10 cellular contexts compared by ENCODE assay signal in genomic region chr19:35846038-35846668, GRCh38. TPM values are rescaled to one million over a fixed set of nuclear protein-coding genes. Genes with fewer than 3 reads are reported as not detected.
DNase-seq lines count a peak whose midpoint lies in the region; ATAC-seq and TF ChIP-seq lines count a peak whose summit lies in the region.
"Had no signal": no experiment of that assay in that cellular context is flagged by ENCODE, and none has a peak within 500 bp of the region (broad histone marks: within the 10 kb centered on the region; RNA-seq: fewer than 3 reads in every experiment).

No MANE protein-coding gene starts in this region.

- peak overlapping the region; percentile 50 for H3K4me3 Mint-ChIP-seq in stimulated activated effector memory CD8-positive, alpha-beta T cell treated with anti-CD3 and anti-CD28 coated beads, Interleukin-12 subunit alpha, Interleukin-12 subunit beta, amount 100 ng/mL, for 72 hours

- no peak overlapping the region for H3K27ac Mint-ChIP-seq in stimulated activated effector memory CD8-positive, alpha-beta T cell treated with anti-CD3 and anti-CD28 coated beads, Interleukin-12 subunit alpha, Interleukin-12 subunit beta, amount 100 ng/mL, for 72 hours

- H3K27me3 ChIP-seq in Peyer's patch (peaks cover 0 to 19% of the 10 kb centered on the region in 2 donors), foreskin keratinocyte (peaks cover 42% of the 10 kb centered on the region)

- TF ChIP-seq CTCF in Peyer's patch (IDR thresholded peaks at IDR 0.05), result no peak
- TF ChIP-seq CTCF in foreskin keratinocyte (conservative IDR thresholded peaks at IDR 0.05), result peak; percentile 24
- no peak for TF ChIP-seq CTCF in GM20000 (IDR thresholded peaks at IDR 0.05; ENCODE audit: extremely low read depth, missing control alignments)

- peaks cover 5% of the 10 kb centered on the region for H3K9me3 Mint-ChIP-seq in stimulated activated effector memory CD8-positive, alpha-beta T cell treated with anti-CD3 and anti-CD28 coated beads, Interleukin-12 subunit alpha, Interleukin-12 subunit beta, amount 100 ng/mL, for 72 hours

- no peak for TF ChIP-seq POLR2A in Peyer's patch (IDR thresholded peaks at IDR 0.05)

- H3K9me3 ChIP-seq in Peyer's patch, result no peaks in the 10 kb centered on the region
- H3K9me3 ChIP-seq: right lobe of liver had no signal

- H3K4me1 Mint-ChIP-seq in stimulated activated effector memory CD8-positive, alpha-beta T cell treated with anti-CD3 and anti-CD28 coated beads, Interleukin-12 subunit alpha, Interleukin-12 subunit beta, amount 100 ng/mL, for 72 hours, result peaks cover 23% of the 10 kb centered on the region

- H3K4me1 ChIP-seq in Peyer's patch, result peaks cover 0 to 19% (median 7%) of the 10 kb centered on the region in 4 donors
- H3K4me1 ChIP-seq in foreskin keratinocyte, result no peaks in the 10 kb centered on the region
- H3K4me1 ChIP-seq: right lobe of liver had no signal

- no peaks in the 10 kb centered on the region for H3K36me3 Mint-ChIP-seq in stimulated activated effector memory CD8-positive, alpha-beta T cell treated with anti-CD3 and anti-CD28 coated beads, Interleukin-12 subunit alpha, Interleukin-12 subunit beta, amount 100 ng/mL, for 72 hours

- H3K4me3 ChIP-seq in Peyer's patch, result peak overlapping the region in 3 of 4 donors; percentile 27 to 36 (median 32)
- H3K4me3 ChIP-seq: right lobe of liver had no signal

- ATAC-seq in foreskin keratinocyte, result no peak
- ATAC-seq in stimulated activated effector memory CD8-positive, alpha-beta T cell treated with anti-CD3 and anti-CD28 coated beads, Interleukin-12 subunit alpha, Interleukin-12 subunit beta, amount 100 ng/mL, for 72 hours, result peak; percentile 14
- ATAC-seq in HG03135 (IDR thresholded peaks at IDR 0.05; ENCODE audit: unreplicated experiment), result no peak

- in situ Hi-C loops in ACHN (cut with HindIII; ENCODE audit: low pct_ligation_motif_present, low pct_unique_long_range_greater_than_20kb, low sequenced_read_pairs), result no loop called here

- peak; percentile 20 for DNase-seq in activated CD4-positive, alpha-beta T cell treated with anti-CD3 and anti-CD28 coated beads for 48 hours
- DNase-seq in activated CD4-positive, alpha-beta T cell treated with anti-CD3 and anti-CD28 coated beads, Interleukin-2, amount 50 U/mL, for 1 hour, result no peak
- no peak for DNase-seq in Peyer's patch
- no peak for DNase-seq in foreskin keratinocyte
- DNase-seq in stimulated activated effector memory CD8-positive, alpha-beta T cell treated with anti-CD3 and anti-CD28 coated beads, Interleukin-12 subunit alpha, Interleukin-12 subunit beta, amount 100 ng/mL, for 72 hours (ENCODE audit: low spot score in 2 of 2), result no peak
- no peak for DNase-seq in GM20000 (ENCODE audit: low spot score)
- no peak for DNase-seq in ACHN
- DNase-seq: RPMI8226 had no signal

- no peaks in the 10 kb centered on the region for H3K36me3 ChIP-seq in Peyer's patch
- H3K36me3 ChIP-seq: right lobe of liver had no signal

- H3K27ac ChIP-seq in Peyer's patch (peak overlapping the region in 1 of 4 donors; percentile 19), foreskin keratinocyte (no peak overlapping the region)
- H3K27ac ChIP-seq: right lobe of liver had no signal

RNA-seq across cellular contexts. Expression of gene NPHS1, which starts 6.2 kb away (rescaled TPM):
- not detected for total RNA-seq in Peyer's patch
- not detected in 2 replicates for total RNA-seq in foreskin keratinocyte
- polyA plus RNA-seq in foreskin keratinocyte, result not detected in 2 replicates
- total RNA-seq: right lobe of liver had no signal

RNA-seq across cellular contexts. Expression of gene KIRREL2, which starts 10.6 kb away (rescaled TPM):
- total RNA-seq in Peyer's patch, result 1 to 10 TPM in 1 of 4 donors, not detected in 3; 1.7 TPM
- total RNA-seq in foreskin keratinocyte, result 0.04 TPM in 1 of 2 replicates, not detected in the other
- 0.01 TPM in 1 of 2 replicates, not detected in the other for polyA plus RNA-seq in foreskin keratinocyte
- total RNA-seq: right lobe of liver had no signal

RNA-seq across cellular contexts. Expression of gene APLP1, which starts 22.2 kb away (rescaled TPM):
- total RNA-seq in Peyer's patch, result 1 to 10 TPM in 3 of 4 donors, under 1 TPM in 1; 0.53 to 8.3 (median 1.7) TPM
- total RNA-seq in foreskin keratinocyte, result 0.95 and 1.2 TPM in 2 replicates
- polyA plus RNA-seq in foreskin keratinocyte, result 1.4 and 1.8 TPM in 2 replicates

RNA-seq across cellular contexts. Expression of gene PRODH2, which starts 33.5 kb away (rescaled TPM):
- not detected for total RNA-seq in Peyer's patch
- not detected in 2 replicates for total RNA-seq in foreskin keratinocyte
- not detected in 2 replicates for polyA plus RNA-seq in foreskin keratinocyte

RNA-seq across cellular contexts. Expression of gene NFKBID, which starts 54.2 kb away (rescaled TPM):
- total RNA-seq in Peyer's patch, result 10 to 100 TPM in 3 of 4 donors, 1 to 10 TPM in 1; 8.4 to 38.0 (median 23.6) TPM
- total RNA-seq in foreskin keratinocyte, result 5.9 and 6.0 TPM in 2 replicates
- 4.9 and 6.6 TPM in 2 replicates for polyA plus RNA-seq in foreskin keratinocyte
